In genomic region chr12:118135788-118136558, GRCh38 we compare ENCODE assay signal across 8 cellular contexts. TPM values are rescaled to one million over a fixed set of nuclear protein-coding genes. Genes with fewer than 3 reads are reported as not detected.
DNase-seq lines count a peak whose midpoint lies in the region; ATAC-seq and TF ChIP-seq lines count a peak whose summit lies in the region.

PEBP1 (plus strand) TSS chr12:118136124; CDS start chr12:118136210, 86 bp downstream.

- peak within 1 kb of the TSS; percentile 72 for H2AFZ ChIP-seq in hepatocyte

- H3K9me2 ChIP-seq in hepatocyte (replicated peaks; ENCODE audit: insufficient read depth): no peaks in the 10 kb centered on the region

- 2% methylated on average over 56 of the region's 70 CpGs for WGBS in hepatocyte (ENCODE audit: low lambda C conversion rate, missing lambda C conversion rate)

- no peaks in the 10 kb centered on the region for H4K20me1 ChIP-seq in hepatocyte (ENCODE audit: insufficient read depth, poor library complexity, severe bottlenecking)

- H3K79me2 ChIP-seq in hepatocyte: peaks cover 59% of the 10 kb centered on the region

- DNase-seq in NCI-H2029 (lab: John Stamatoyannopoulos, UW) (peak; percentile 92), T1000 (lab: John Stamatoyannopoulos, UW) (peak; percentile 89), astrocyte of the hippocampus (ENCODE audit: low read depth, low spot score) (peak; percentile 97), hepatocyte (ENCODE audit: low spot score) (peak; percentile 95), retina (peak; percentile 96), NCI-H1105 treated with DMSO at 0.1 percent for 48 hours (lab: John Stamatoyannopoulos, UW) (no peak)

- ATAC-seq in GM18502 (IDR thresholded peaks at IDR 0.05; ENCODE audit: poor library complexity, unreplicated experiment) (peak; percentile 97), HG02943 (IDR thresholded peaks at IDR 0.05; ENCODE audit: low read depth, unreplicated experiment) (peak; percentile 93)

- H3K4me2 ChIP-seq in hepatocyte: peak within 1 kb of the TSS; percentile 81

- peaks cover 16% of the 10 kb centered on the region for H3K4me1 ChIP-seq in hepatocyte (ENCODE audit: insufficient read depth)

- H3K27me3 ChIP-seq in hepatocyte: no peaks in the 10 kb centered on the region

- TF ChIP-seq CTCF in hepatocyte (IDR thresholded peaks at IDR 0.05; ENCODE audit: poor library complexity): peak; percentile 13

- peak within 1 kb of the TSS; percentile 91 for H3K4me3 ChIP-seq in hepatocyte

- H3K27ac ChIP-seq in hepatocyte: peak within 1 kb of the TSS; percentile 84

- H3K36me3 ChIP-seq in hepatocyte (replicated peaks; ENCODE audit: insufficient read depth, low read depth): no peaks in the 10 kb centered on the region

- no peaks in the 10 kb centered on the region for H3K9me3 ChIP-seq in hepatocyte (ENCODE audit: low read depth)

RNA-seq across cellular contexts. Expression of gene PEBP1, which starts in this region (rescaled TPM):
- 551 and 598 TPM in 2 replicates for total RNA-seq in hepatocyte
- polyA plus RNA-seq in hepatocyte: 580 and 685 TPM in 2 replicates
